Comparison of ENCODE assay signal across 9 cellular contexts in the genomic region with DNA sequence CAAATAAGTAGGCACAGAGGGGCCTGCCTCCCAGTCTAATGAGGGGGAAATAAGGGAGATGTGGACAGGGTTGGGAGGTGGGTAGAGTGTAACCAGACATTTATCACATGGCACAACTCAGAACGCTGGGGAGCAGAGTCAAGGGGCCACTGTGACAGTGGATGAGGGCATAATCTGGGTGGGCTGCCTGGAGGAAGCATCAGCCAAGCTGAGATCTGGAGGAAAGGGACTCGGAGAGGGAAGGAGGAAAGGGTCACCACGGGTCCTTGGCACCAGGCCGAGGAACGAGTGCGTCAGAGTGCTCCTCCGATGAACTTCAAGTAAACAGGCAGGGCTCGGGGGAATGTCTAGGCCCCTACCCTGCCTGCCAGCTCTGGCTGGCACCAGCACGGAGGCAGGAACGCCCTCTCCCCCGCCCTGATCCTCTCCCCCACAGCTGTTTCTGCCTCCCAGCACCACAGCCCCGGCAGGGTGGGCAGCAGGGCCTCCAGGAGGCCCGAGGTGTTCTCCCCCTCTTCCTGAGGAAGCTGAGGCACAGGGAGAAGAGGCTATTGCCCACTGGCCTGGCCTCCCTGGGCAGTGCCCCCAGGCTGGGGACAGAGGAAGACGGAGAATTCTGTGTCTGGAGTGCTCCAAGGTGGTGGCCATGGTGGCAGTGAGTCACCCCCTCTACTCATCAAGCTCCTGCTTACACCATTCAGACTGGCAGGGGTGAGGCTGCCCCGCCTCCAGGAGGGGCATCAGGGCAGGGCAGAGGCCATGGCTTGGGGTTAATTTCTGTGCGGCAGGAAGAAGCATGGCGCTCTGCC. TPM values are rescaled to one million over a fixed set of nuclear protein-coding genes. Genes with fewer than 3 reads are reported as not detected.
DNase-seq lines count a peak whose midpoint lies in the region; ATAC-seq and TF ChIP-seq lines count a peak whose summit lies in the region.
"Had no signal": no experiment of that assay in that cellular context is flagged by ENCODE, and none has a peak within 500 bp of the region (broad histone marks: within the 10 kb centered on the region; RNA-seq: fewer than 3 reads in every experiment).

No MANE protein-coding gene starts in this region.

- no peak overlapping the region for H3K27ac Mint-ChIP-seq in stimulated activated naive CD8-positive, alpha-beta T cell treated with anti-CD3 and anti-CD28 coated beads, Interleukin-15, amount 100 ng/mL, for 72 hours

- no peak for TF ChIP-seq CTCF in fibroblast of villous mesenchyme (IDR thresholded peaks at IDR 0.05; ENCODE audit: insufficient read depth, low read depth, low read length)

- ATAC-seq in stimulated activated naive CD8-positive, alpha-beta T cell treated with anti-CD3 and anti-CD28 coated beads, Interleukin-15, amount 100 ng/mL, for 72 hours, result peak; percentile 56
- ATAC-seq in HG02759 (IDR thresholded peaks at IDR 0.05; ENCODE audit: unreplicated experiment), result no peak
- ATAC-seq in HG03378 (IDR thresholded peaks at IDR 0.05; ENCODE audit: unreplicated experiment), result no peak

- no peak overlapping the region for H3K4me3 ChIP-seq in fibroblast of villous mesenchyme (ENCODE audit: low read depth, low read length)
- H3K4me3 ChIP-seq: SJCRH30 had no signal

- H3K27me3 Mint-ChIP-seq in stimulated activated naive CD8-positive, alpha-beta T cell treated with anti-CD3 and anti-CD28 coated beads, Interleukin-15, amount 100 ng/mL, for 72 hours, result peaks cover 10% of the 10 kb centered on the region

- H3K4me3 Mint-ChIP-seq in stimulated activated naive CD8-positive, alpha-beta T cell treated with anti-CD3 and anti-CD28 coated beads, Interleukin-15, amount 100 ng/mL, for 72 hours, result no peak overlapping the region

- peak; percentile 72 for DNase-seq in HK-2 (ENCODE audit: unreplicated experiment)
- DNase-seq in SW480 (ENCODE audit: low spot score), result peak; percentile 90
- DNase-seq in fibroblast of villous mesenchyme (ENCODE audit: low read depth), result peak; percentile 92
- DNase-seq in stimulated activated naive CD8-positive, alpha-beta T cell treated with anti-CD3 and anti-CD28 coated beads, Interleukin-15, amount 100 ng/mL, for 72 hours, result no peak
- no peak for DNase-seq in C1 segment of cervical spinal cord (lab: John Stamatoyannopoulos, UW)
- DNase-seq in substantia nigra (lab: John Stamatoyannopoulos, UW), result no peak

- H3K27ac ChIP-seq in substantia nigra (ENCODE audit: low read depth, low read length, poor library complexity, severe bottlenecking), result no peak overlapping the region

- peaks cover 8% of the 10 kb centered on the region for H3K4me1 Mint-ChIP-seq in stimulated activated naive CD8-positive, alpha-beta T cell treated with anti-CD3 and anti-CD28 coated beads, Interleukin-15, amount 100 ng/mL, for 72 hours

- no peaks in the 10 kb centered on the region for H3K9me3 Mint-ChIP-seq in stimulated activated naive CD8-positive, alpha-beta T cell treated with anti-CD3 and anti-CD28 coated beads, Interleukin-15, amount 100 ng/mL, for 72 hours

RNA-seq across cellular contexts. Expression of gene ALDH3B1, which starts 4.2 kb away (rescaled TPM):
- 20.7 and 27.1 TPM in 2 replicates for total RNA-seq in fibroblast of villous mesenchyme

RNA-seq across cellular contexts. Expression of gene UNC93B1, which starts 10.5 kb away (rescaled TPM):
- total RNA-seq in fibroblast of villous mesenchyme, result 14.7 and 17.7 TPM in 2 replicates
- total RNA-seq: SJCRH30 had no signal

RNA-seq across cellular contexts. Expression of gene NDUFS8, which starts 16.1 kb away (rescaled TPM):
- 85.9 and 128 TPM in 2 replicates for total RNA-seq in fibroblast of villous mesenchyme

RNA-seq across cellular contexts. Expression of gene TCIRG1, which starts 24.5 kb away (rescaled TPM):
- 134 and 152 TPM in 2 replicates for total RNA-seq in fibroblast of villous mesenchyme

Comparison
In these comparisons a context has a peak if more than half of its experiments do, and no peak if none do; other contexts are left out.
1. DNase-seq: peak in HK-2 (single experiment), SW480 (single experiment) and fibroblast of villous mesenchyme (single experiment); none in stimulated activated naive CD8-positive, alpha-beta T cell treated with anti-CD3 and anti-CD28 coated beads, Interleukin-15, amount 100 ng/mL, for 72 hours (0 of 2), C1 segment of cervical spinal cord (0 of 14) and substantia nigra (0 of 49).